ENCODE assay signal across 1 cellular context in genomic region chr16:79873825-79874224, GRCh38.
A peak's percentile ranks its signal among the peaks of the same experiment; 100 is the strongest.
TF ChIP-seq lines count a peak whose summit lies in the region.

No MANE protein-coding gene starts in this region.

TF ChIP-seq in K562, 482 proteins besides CTCF, POLR2A, EP300 and RAD21 (continued from another document):
- TF ChIP-seq, protein P1, sequence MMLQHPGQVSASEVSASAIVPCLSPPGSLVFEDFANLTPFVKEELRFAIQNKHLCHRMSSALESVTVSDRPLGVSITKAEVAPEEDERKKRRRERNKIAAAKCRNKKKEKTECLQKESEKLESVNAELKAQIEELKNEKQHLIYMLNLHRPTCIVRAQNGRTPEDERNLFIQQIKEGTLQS (IDR thresholded peaks at IDR 0.05) = no peak
- TF ChIP-seq, protein P1 (CRISPR knock-in tag; conservative IDR thresholded peaks at IDR 0.05) = 0 out of 2 replicates have a peak, but pooled peaks have one; percentile 49
- TF ChIP-seq PHTF2 (CRISPR knock-in tag; IDR thresholded peaks at IDR 0.05) = no peak
- TF ChIP-seq C11orf30 (IDR thresholded peaks at IDR 0.05; ENCODE audit: low read depth) = no peak
TF ChIP-seq in K562: peak in this region for 2.
